ENCODE assay signal across 1 cellular context in the genomic region with DNA sequence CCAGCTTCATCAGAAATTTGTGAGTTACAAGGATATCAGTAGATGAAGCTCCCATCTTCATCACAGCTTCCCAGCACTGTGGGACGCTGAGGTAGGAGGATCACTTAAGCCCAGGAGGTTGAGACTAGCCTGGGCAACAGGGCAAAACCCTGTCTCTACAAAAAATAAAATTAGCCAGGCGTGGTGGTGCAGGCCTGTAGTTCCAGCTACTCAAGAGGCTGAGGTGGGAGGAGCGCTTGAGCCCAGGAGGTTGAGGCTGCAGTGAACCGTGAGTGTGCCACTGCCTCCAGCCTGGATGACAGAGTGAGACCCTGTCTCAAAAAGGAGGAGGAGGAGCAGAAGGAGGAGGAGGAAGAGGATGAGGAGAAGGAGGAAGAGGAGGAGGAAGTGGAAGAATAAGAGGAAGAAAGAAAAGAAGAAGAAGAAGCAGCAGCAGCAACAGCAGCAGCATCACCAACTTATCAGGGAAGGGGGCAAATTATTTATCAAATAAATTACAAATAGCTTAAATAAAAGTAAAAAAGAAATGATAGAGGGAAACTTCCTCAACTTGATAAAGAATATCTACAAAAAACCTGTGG.
A peak's percentile ranks its signal among the peaks of the same experiment; 100 is the strongest.
TF ChIP-seq lines count a peak whose summit lies in the region.

No MANE protein-coding gene starts in this region.

TF ChIP-seq in K562, 482 proteins besides CTCF, POLR2A, EP300 and RAD21 (continued from another document):
- TF ChIP-seq, protein P1, sequence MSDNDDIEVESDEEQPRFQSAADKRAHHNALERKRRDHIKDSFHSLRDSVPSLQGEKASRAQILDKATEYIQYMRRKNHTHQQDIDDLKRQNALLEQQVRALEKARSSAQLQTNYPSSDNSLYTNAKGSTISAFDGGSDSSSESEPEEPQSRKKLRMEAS (CRISPR knock-in tag; IDR thresholded peaks at IDR 0.05), result no peak
- TF ChIP-seq, protein P2, sequence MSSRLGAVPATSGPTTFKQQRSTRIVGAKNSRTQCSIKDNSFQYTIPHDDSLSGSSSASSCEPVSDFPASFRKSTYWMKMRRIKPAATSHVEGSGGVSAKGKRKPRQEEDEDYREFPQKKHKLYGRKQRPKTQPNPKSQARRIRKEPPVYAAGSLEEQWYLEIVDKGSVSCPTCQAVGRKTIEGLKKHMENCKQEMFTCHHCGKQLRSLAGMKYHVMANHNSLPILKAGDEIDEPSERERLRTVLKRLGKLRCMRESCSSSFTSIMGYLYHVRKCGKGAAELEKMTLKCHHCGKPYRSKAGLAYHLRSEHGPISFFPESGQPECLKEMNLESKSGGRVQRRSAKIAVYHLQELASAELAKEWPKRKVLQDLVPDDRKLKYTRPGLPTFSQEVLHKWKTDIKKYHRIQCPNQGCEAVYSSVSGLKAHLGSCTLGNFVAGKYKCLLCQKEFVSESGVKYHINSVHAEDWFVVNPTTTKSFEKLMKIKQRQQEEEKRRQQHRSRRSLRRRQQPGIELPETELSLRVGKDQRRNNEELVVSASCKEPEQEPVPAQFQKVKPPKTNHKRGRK (tag; IDR thresholded peaks at IDR 0.05), result peak; percentile 40; the same call in 1 of the 2 replicates
